Comparison of ENCODE assay signal across 39 cellular contexts in the genomic region with DNA sequence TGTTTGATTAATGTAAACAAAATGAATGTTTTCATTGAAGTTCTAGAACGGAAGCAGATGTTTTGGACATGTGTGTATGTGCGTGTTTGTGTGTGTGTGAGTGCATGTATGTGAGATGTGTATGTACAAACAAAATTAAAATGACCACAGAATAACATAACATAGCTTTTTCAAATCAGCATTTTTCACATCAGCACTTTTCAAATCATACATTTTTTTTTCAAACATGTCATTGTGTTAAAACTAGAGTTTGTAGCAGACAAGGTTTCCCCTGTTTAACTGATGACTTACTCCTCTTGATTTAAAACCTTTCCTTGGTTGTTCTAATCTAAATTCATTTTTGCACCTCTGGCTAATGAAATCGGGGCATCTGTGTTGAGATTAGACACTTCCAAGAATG.
"Had no signal": no experiment of that assay in that cellular context is flagged by ENCODE, and none has a peak within 500 bp of the region (broad histone marks: within the 10 kb centered on the region; RNA-seq: fewer than 3 reads in every experiment).

No MANE protein-coding gene starts in this region.

- H3K36me3 Mint-ChIP-seq: activated naive CD4-positive, alpha-beta T cell treated with anti-CD3 and anti-CD28 coated beads, Interleukin-2, amount 10 ng/mL, durations not matched to agents 7 days and 5 days; activated naive CD4-positive, alpha-beta T cell treated with anti-CD3 and anti-CD28 coated beads, Interleukin-2, amount 50 U/mL, for 24 hours; activated naive CD4-positive, alpha-beta T cell treated with anti-CD3 and anti-CD28 coated beads, Interleukin-2, amount 50 U/mL, for 72 hours; activated naive CD8-positive, alpha-beta T cell; activated naive CD8-positive, alpha-beta T cell treated with anti-CD3 and anti-CD28 coated beads for 36 hours; activated naive CD8-positive, alpha-beta T cell treated with anti-CD3 and anti-CD28 coated beads, Interleukin-2, amount 10 ng/mL, durations not matched to agents 7 days and 5 days; brain had no signal

- H3K4me3 ChIP-seq: adrenal gland, ascending aorta, body of pancreas, breast epithelium, cardiac muscle cell had no signal

- H3K4me1 Mint-ChIP-seq: activated naive CD4-positive, alpha-beta T cell treated with anti-CD3 and anti-CD28 coated beads, Interleukin-2, amount 10 ng/mL, durations not matched to agents 7 days and 5 days; activated naive CD4-positive, alpha-beta T cell treated with anti-CD3 and anti-CD28 coated beads, Interleukin-2, amount 50 U/mL, for 24 hours; activated naive CD8-positive, alpha-beta T cell treated with anti-CD3 and anti-CD28 coated beads for 36 hours; activated naive CD8-positive, alpha-beta T cell treated with anti-CD3 and anti-CD28 coated beads, Interleukin-2, amount 10 ng/mL, durations not matched to agents 7 days and 5 days; activated naive CD8-positive, alpha-beta T cell treated with anti-CD3 and anti-CD28 coated beads, Interleukin-2, amount 50 U/mL, for 24 hours; activated T-helper 17 cell treated with anti-CD3 and anti-CD28 coated beads, Interleukin-2, amount 50 U/mL, for 72 hours; brain; central memory CD8-positive, alpha-beta T cell had no signal

- H3K27me3 Mint-ChIP-seq: activated naive CD4-positive, alpha-beta T cell treated with anti-CD3 and anti-CD28 coated beads, Interleukin-2, amount 10 ng/mL, durations not matched to agents 7 days and 5 days; brain had no signal

- H3K9me3 Mint-ChIP-seq: activated naive CD4-positive, alpha-beta T cell treated with anti-CD3 and anti-CD28 coated beads, Interleukin-2, amount 10 ng/mL, durations not matched to agents 7 days and 5 days; activated naive CD4-positive, alpha-beta T cell treated with anti-CD3 and anti-CD28 coated beads, Interleukin-2, amount 50 U/mL, for 24 hours; activated naive CD4-positive, alpha-beta T cell treated with anti-CD3 and anti-CD28 coated beads, Interleukin-2, amount 50 U/mL, for 72 hours; activated naive CD8-positive, alpha-beta T cell treated with anti-CD3 and anti-CD28 coated beads for 36 hours; activated naive CD8-positive, alpha-beta T cell treated with anti-CD3 and anti-CD28 coated beads, Interleukin-2, amount 10 ng/mL, durations not matched to agents 7 days and 5 days; activated naive CD8-positive, alpha-beta T cell treated with anti-CD3 and anti-CD28 coated beads, Interleukin-2, amount 50 U/mL, for 24 hours; activated T-cell treated with anti-CD3 and anti-CD28 coated beads, Interleukin-2, amount 50 U/mL, for 24 hours; activated T-cell treated with anti-CD3 and anti-CD28 coated beads, Interleukin-2, amount 50 U/mL, for 4 hours; activated T-cell treated with anti-CD3 and anti-CD28 coated beads, Interleukin-2, amount 50 U/mL, for 72 hours; activated T-helper 1 cell treated with anti-CD3 and anti-CD28 coated beads, Interleukin-12 subunit alpha, Interleukin-12 subunit beta, Interleukin-2, Interleukin-4 antibody, amounts not matched to agents 30 ng/mL and 10 ng/mL and 1 ng/mL, durations not matched to agents 14 hours and 24 hours and 36 hours; activated T-helper 17 cell treated with anti-CD3 and anti-CD28 coated beads, Interleukin-2, amount 50 U/mL, for 72 hours; activated T-helper 2 cell treated with anti-CD3 and anti-CD28 coated beads, Interferon-gamma antibody, Interleukin-2, Interleukin-4, amounts not matched to agents 10 μg/mL and 5 μg/mL and 100 μg/mL, durations not matched to agents 14 hours and 24 hours and 36 hours; central memory CD8-positive, alpha-beta T cell had no signal

- DNase-seq: activated effector memory CD4-positive, alpha-beta T cell treated with anti-CD3 and anti-CD28 coated beads, Interleukin-2, amount 50 U/mL, for 16 hours; activated effector memory CD4-positive, alpha-beta T cell treated with Interleukin-2 at 50 U/mL for 16 hours; activated gamma-delta T cell; activated gamma-delta T cell treated with Interleukin-2 at 50 U/mL for 16 hours; activated naive CD4-positive, alpha-beta T cell; activated naive CD4-positive, alpha-beta T cell treated with anti-CD3 and anti-CD28 coated beads for 36 hours; activated naive CD4-positive, alpha-beta T cell treated with anti-CD3 and anti-CD28 coated beads, Interleukin-2, amount 10 ng/mL, durations not matched to agents 7 days and 5 days; activated naive CD4-positive, alpha-beta T cell treated with anti-CD3 and anti-CD28 coated beads, Interleukin-2, amount 50 U/mL, for 16 hours; activated naive CD4-positive, alpha-beta T cell treated with Interleukin-2 at 50 U/mL for 16 hours; activated naive CD8-positive, alpha-beta T cell treated with anti-CD3 and anti-CD28 coated beads for 36 hours; activated naive CD8-positive, alpha-beta T cell treated with anti-CD3 and anti-CD28 coated beads, Interleukin-2, amount 10 ng/mL, durations not matched to agents 7 days and 5 days; activated naive CD8-positive, alpha-beta T cell treated with anti-CD3 and anti-CD28 coated beads, Interleukin-2, amount 50 U/mL, for 24 hours; activated T-cell treated with anti-CD3 and anti-CD28 coated beads, Interleukin-2, amount 50 U/mL, for 24 hours; activated T-cell treated with anti-CD3 and anti-CD28 coated beads, Interleukin-2, amount 50 U/mL, for 4 hours; activated T-cell treated with anti-CD3 and anti-CD28 coated beads, Interleukin-2, amount 50 U/mL, for 48 hours; activated T-cell treated with anti-CD3 and anti-CD28 coated beads, Interleukin-2, amount 50 U/mL, for 72 hours; adrenal gland; amniotic stem cell; amygdala; anterior cingulate cortex; aorta; body of pancreas; brain microvascular endothelial cell; caudate nucleus; central memory CD4-positive, alpha-beta T cell; cerebellar nuclear complex had no signal

- H3K9me3 ChIP-seq: adrenal gland, ascending aorta, body of pancreas, breast epithelium had no signal

- ATAC-seq: activated naive CD4-positive, alpha-beta T cell treated with anti-CD3 and anti-CD28 coated beads, Interleukin-2, amount 50 U/mL, for 72 hours; activated naive CD8-positive, alpha-beta T cell treated with anti-CD3 and anti-CD28 coated beads, Interleukin-2, amount 50 U/mL, for 24 hours; activated T-cell treated with anti-CD3 and anti-CD28 coated beads, Interleukin-2, amount 50 U/mL, for 4 hours; activated T-cell treated with anti-CD3 and anti-CD28 coated beads, Interleukin-2, amount 50 U/mL, for 72 hours; activated T-helper 17 cell treated with anti-CD3 and anti-CD28 coated beads, Interleukin-2, amount 50 U/mL, for 72 hours; body of pancreas had no signal

- H3K4me3 Mint-ChIP-seq: activated naive CD4-positive, alpha-beta T cell treated with anti-CD3 and anti-CD28 coated beads for 36 hours; activated naive CD4-positive, alpha-beta T cell treated with anti-CD3 and anti-CD28 coated beads, Interleukin-2, amount 10 ng/mL, durations not matched to agents 7 days and 5 days; activated naive CD4-positive, alpha-beta T cell treated with anti-CD3 and anti-CD28 coated beads, Interleukin-2, amount 50 U/mL, for 24 hours; activated naive CD8-positive, alpha-beta T cell; activated naive CD8-positive, alpha-beta T cell treated with anti-CD3 and anti-CD28 coated beads for 36 hours; activated naive CD8-positive, alpha-beta T cell treated with anti-CD3 and anti-CD28 coated beads, Interleukin-2, amount 10 ng/mL, durations not matched to agents 7 days and 5 days; activated naive CD8-positive, alpha-beta T cell treated with anti-CD3 and anti-CD28 coated beads, Interleukin-2, amount 50 U/mL, for 24 hours; activated T-cell treated with anti-CD3 and anti-CD28 coated beads, Interleukin-2, amount 50 U/mL, for 24 hours; activated T-cell treated with anti-CD3 and anti-CD28 coated beads, Interleukin-2, amount 50 U/mL, for 4 hours; activated T-cell treated with anti-CD3 and anti-CD28 coated beads, Interleukin-2, amount 50 U/mL, for 72 hours; activated T-helper 1 cell treated with anti-CD3 and anti-CD28 coated beads, Interleukin-12 subunit alpha, Interleukin-12 subunit beta, Interleukin-2, Interleukin-4 antibody, amounts not matched to agents 30 ng/mL and 10 ng/mL and 1 ng/mL, durations not matched to agents 14 hours and 24 hours and 36 hours; activated T-helper 17 cell treated with anti-CD3 and anti-CD28 coated beads, Interleukin-2, amount 50 U/mL, for 72 hours; brain; central memory CD8-positive, alpha-beta T cell had no signal

- H3K36me3 ChIP-seq: adrenal gland, ascending aorta, brain microvascular endothelial cell, breast epithelium, cardiac muscle cell had no signal

- H3K4me1 ChIP-seq: adrenal gland, ascending aorta, body of pancreas, breast epithelium had no signal

- H3K27ac Mint-ChIP-seq: activated naive CD4-positive, alpha-beta T cell treated with anti-CD3 and anti-CD28 coated beads for 36 hours; activated naive CD4-positive, alpha-beta T cell treated with anti-CD3 and anti-CD28 coated beads, Interleukin-2, amount 10 ng/mL, durations not matched to agents 7 days and 5 days; activated naive CD4-positive, alpha-beta T cell treated with anti-CD3 and anti-CD28 coated beads, Interleukin-2, amount 50 U/mL, for 24 hours; activated naive CD4-positive, alpha-beta T cell treated with anti-CD3 and anti-CD28 coated beads, Interleukin-2, amount 50 U/mL, for 72 hours; activated naive CD8-positive, alpha-beta T cell; activated naive CD8-positive, alpha-beta T cell treated with anti-CD3 and anti-CD28 coated beads for 36 hours; activated naive CD8-positive, alpha-beta T cell treated with anti-CD3 and anti-CD28 coated beads, Interleukin-2, amount 10 ng/mL, durations not matched to agents 7 days and 5 days; activated naive CD8-positive, alpha-beta T cell treated with anti-CD3 and anti-CD28 coated beads, Interleukin-2, amount 50 U/mL, for 24 hours; activated T-cell treated with anti-CD3 and anti-CD28 coated beads, Interleukin-2, amount 50 U/mL, for 24 hours; activated T-cell treated with anti-CD3 and anti-CD28 coated beads, Interleukin-2, amount 50 U/mL, for 72 hours; activated T-helper 1 cell treated with anti-CD3 and anti-CD28 coated beads, Interleukin-12 subunit alpha, Interleukin-12 subunit beta, Interleukin-2, Interleukin-4 antibody, amounts not matched to agents 30 ng/mL and 10 ng/mL and 1 ng/mL, durations not matched to agents 14 hours and 24 hours and 36 hours; activated T-helper 17 cell treated with anti-CD3 and anti-CD28 coated beads, Interleukin-2, amount 50 U/mL, for 72 hours; activated T-helper 2 cell treated with anti-CD3 and anti-CD28 coated beads, Interferon-gamma antibody, Interleukin-2, Interleukin-4, amounts not matched to agents 10 μg/mL and 5 μg/mL and 100 μg/mL, durations not matched to agents 14 hours and 24 hours and 36 hours; brain had no signal

- H3K27ac ChIP-seq: adrenal gland, ascending aorta, body of pancreas, brain microvascular endothelial cell, breast epithelium, cardiac muscle cell had no signal

- FAIRE-seq: astrocyte, bronchial epithelial cell had no signal

- H3K27me3 ChIP-seq: adrenal gland, ascending aorta, body of pancreas, brain microvascular endothelial cell, breast epithelium, cardiac muscle cell had no signal
